In genomic region chr4:71293705-71294104, GRCh38 we compare ENCODE assay signal across 18 cellular contexts. TPM values are rescaled to one million over a fixed set of nuclear protein-coding genes. Genes with fewer than 3 reads are reported as not detected.
DNase-seq lines count a peak whose midpoint lies in the region; ATAC-seq, FAIRE-seq and TF ChIP-seq lines count a peak whose summit lies in the region.
"Had no signal": no experiment of that assay in that cellular context is flagged by ENCODE, and none has a peak within 500 bp of the region (broad histone marks: within the 10 kb centered on the region; RNA-seq: fewer than 3 reads in every experiment).

No MANE protein-coding gene starts in this region.

- H3K79me2 ChIP-seq in astrocyte (ENCODE audit: insufficient read depth, low read length) (no peaks in the 10 kb centered on the region), GM23338 (replicated peaks; ENCODE audit: insufficient read depth) (no peaks in the 10 kb centered on the region)

- TF ChIP-seq CTCF in astrocyte (IDR thresholded peaks at IDR 0.05; ENCODE audit: insufficient read depth, low read depth, low read length) (no peak), fibroblast of pulmonary artery (IDR thresholded peaks at IDR 0.05; ENCODE audit: low read length, missing control alignments) (no peak), stomach (IDR thresholded peaks at IDR 0.05) (no peak), GM23338 (conservative IDR thresholded peaks at IDR 0.05; ENCODE audit: low read depth in 2 of 2) (no peak)

- ATAC-seq in GM23338 = no peak
- ATAC-seq: activated CD8-positive, alpha-beta T cell treated with anti-CD3 and anti-CD28 coated beads for 36 hours; HCT116; natural killer cell had no signal

- H3F3A ChIP-seq in GM23338 (replicated peaks; ENCODE audit: low read depth) = no peaks in the 10 kb centered on the region

- peaks cover 19% of the 10 kb centered on the region for H3K4me1 ChIP-seq in astrocyte (ENCODE audit: insufficient read depth, low read length)
- peaks cover under 1 to 26% (median 20%) of the 10 kb centered on the region in 4 donors for H3K4me1 ChIP-seq in stomach
- H3K4me1 ChIP-seq in GM23338 (ENCODE audit: insufficient read depth) = no peaks in the 10 kb centered on the region

- H4K20me1 ChIP-seq in astrocyte (ENCODE audit: insufficient read depth, low read length) (no peaks in the 10 kb centered on the region), GM23338 (replicated peaks; ENCODE audit: insufficient read depth) (no peaks in the 10 kb centered on the region)

- H3K4me2 ChIP-seq in astrocyte (ENCODE audit: low read length) (peak overlapping the region; percentile 55), GM23338 (no peak overlapping the region)

- no peak overlapping the region for H3K4me3 Mint-ChIP-seq in astrocyte (ENCODE audit: unreplicated experiment)
- no peak overlapping the region for H3K4me3 Mint-ChIP-seq in GM23338
- H3K4me3 Mint-ChIP-seq: activated CD8-positive, alpha-beta T cell treated with anti-CD3 and anti-CD28 coated beads for 36 hours; natural killer cell had no signal

- peaks cover 9% of the 10 kb centered on the region for H3K4me1 Mint-ChIP-seq in astrocyte (ENCODE audit: low read depth, unreplicated experiment)
- no peaks in the 10 kb centered on the region for H3K4me1 Mint-ChIP-seq in GM23338

- intact Hi-C loops in stomach (cut with DNase I; ENCODE audit: low total_unique reads) = no loop called here

- TF ChIP-seq EP300 in stomach (IDR thresholded peaks at IDR 0.05) = no peak

- H3K27me3 ChIP-seq in astrocyte (ENCODE audit: insufficient read depth, low read length) = no peaks in the 10 kb centered on the region
- no peaks in the 10 kb centered on the region for H3K27me3 ChIP-seq in stomach
- H3K27me3 ChIP-seq in GM23338 (ENCODE audit: insufficient read depth) = no peaks in the 10 kb centered on the region

- H2AFZ ChIP-seq in astrocyte (ENCODE audit: low read depth, low read length) (no peak overlapping the region), GM23338 (no peak overlapping the region)

- H3K9me3 Mint-ChIP-seq in astrocyte (ENCODE audit: unreplicated experiment) (no peaks in the 10 kb centered on the region), GM23338 (no peaks in the 10 kb centered on the region)
- H3K9me3 Mint-ChIP-seq: activated CD8-positive, alpha-beta T cell treated with anti-CD3 and anti-CD28 coated beads for 36 hours; natural killer cell had no signal

- peak overlapping the region; percentile 21 for H3K4me3 ChIP-seq in astrocyte (ENCODE audit: insufficient read depth, low read depth, low read length)
- H3K4me3 ChIP-seq in fibroblast of pulmonary artery (replicated peaks; ENCODE audit: low read depth, low read length) = no peak overlapping the region
- H3K4me3 ChIP-seq in stomach = no peak overlapping the region
- H3K4me3 ChIP-seq in GM23338 = no peak overlapping the region
- H3K4me3 ChIP-seq: lung, psoas muscle, thoracic aorta had no signal

- H3K27ac ChIP-seq in astrocyte (ENCODE audit: low read depth, low read length) = peak overlapping the region; percentile 84
- H3K27ac ChIP-seq in stomach = no peak overlapping the region
- H3K27ac ChIP-seq in GM23338 (ENCODE audit: low read depth) = no peak overlapping the region
- H3K27ac ChIP-seq: psoas muscle, thoracic aorta, VCaP had no signal

- FAIRE-seq in astrocyte (lab: Jason Lieb, UNC) = peak; percentile 81
- FAIRE-seq: frontal cortex had no signal

- WGBS in stomach, 5 donors = 76 to 91% (median 87%) methylated on average over 5 of the region's 5 CpGs

- H3K9me3 ChIP-seq in astrocyte (ENCODE audit: insufficient read depth, low read depth, low read length) = no peaks in the 10 kb centered on the region
- no peaks in the 10 kb centered on the region for H3K9me3 ChIP-seq in stomach
- H3K9me3 ChIP-seq: psoas muscle, thoracic aorta had no signal

- H3K27ac Mint-ChIP-seq in astrocyte (ENCODE audit: unreplicated experiment) = no peak overlapping the region
- no peak overlapping the region for H3K27ac Mint-ChIP-seq in GM23338
- H3K27ac Mint-ChIP-seq: activated CD8-positive, alpha-beta T cell treated with anti-CD3 and anti-CD28 coated beads for 36 hours; natural killer cell had no signal

- peak overlapping the region; percentile 24 for H3K9ac ChIP-seq in astrocyte (ENCODE audit: low read length)

- DNase-seq in HPDE6-E6E7 (ENCODE audit: extremely low spot score) = peak; percentile 16
- peak; percentile 79 for DNase-seq in astrocyte (ENCODE audit: low read depth)
- peak; percentile 49 for DNase-seq in fibroblast of pulmonary artery (ENCODE audit: low read depth)
- peak; percentile 12 for DNase-seq in smooth muscle cell of the brain vasculature (ENCODE audit: low read depth, low spot score)
- no peak for DNase-seq in stomach
- no peak for DNase-seq in globus pallidus (ENCODE audit: low spot score)
- DNase-seq in GM23338 (ENCODE audit: low spot score) = no peak
- no peak for DNase-seq in activated naive CD4-positive, alpha-beta T cell (lab: John Stamatoyannopoulos, UW)
- DNase-seq: activated CD8-positive, alpha-beta T cell treated with anti-CD3 and anti-CD28 coated beads for 36 hours; aorta; natural killer cell; NCI-H1105; psoas muscle had no signal

- no peak for TF ChIP-seq POLR2A in stomach (IDR thresholded peaks at IDR 0.05)

- H3K36me3 Mint-ChIP-seq in astrocyte (ENCODE audit: low read depth, unreplicated experiment) = no peaks in the 10 kb centered on the region
- no peaks in the 10 kb centered on the region for H3K36me3 Mint-ChIP-seq in GM23338 (ENCODE audit: low read depth)
- H3K36me3 Mint-ChIP-seq: natural killer cell had no signal

- H3K36me3 ChIP-seq in astrocyte (ENCODE audit: insufficient read depth, low read length) (no peaks in the 10 kb centered on the region), stomach (no peaks in the 10 kb centered on the region), GM23338 (ENCODE audit: insufficient read depth) (no peaks in the 10 kb centered on the region)
- H3K36me3 ChIP-seq: thoracic aorta had no signal

- H3K9me2 ChIP-seq in GM23338 (ENCODE audit: insufficient read depth) = no peaks in the 10 kb centered on the region

- H3K27me3 Mint-ChIP-seq in astrocyte (ENCODE audit: low read depth, unreplicated experiment) = no peaks in the 10 kb centered on the region
- peaks cover 1% of the 10 kb centered on the region for H3K27me3 Mint-ChIP-seq in GM23338 (ENCODE audit: insufficient read depth, low read depth, poor library complexity)

TF ChIP-seq in GM23338, 12 proteins besides CTCF, POLR2A, EP300 and RAD21 (continues in another document):
- no peak for TF ChIP-seq EZH2phosphoT487 (IDR thresholded peaks at IDR 0.05; ENCODE audit: unreplicated experiment)
- no peak for TF ChIP-seq ETS1 (IDR thresholded peaks at IDR 0.05)
- no peak for TF ChIP-seq POLR2AphosphoS5 (IDR thresholded peaks at IDR 0.05; ENCODE audit: low read depth)
- no peak for TF ChIP-seq REST (IDR thresholded peaks at IDR 0.05; ENCODE audit: unreplicated experiment)
- no peak for TF ChIP-seq ZNF114 (CRISPR knock-in tag; IDR thresholded peaks at IDR 0.05)
- TF ChIP-seq JUNB (IDR thresholded peaks at IDR 0.05; ENCODE audit: unreplicated experiment) = no peak
- no peak for TF ChIP-seq ZNF331 (CRISPR knock-in tag; IDR thresholded peaks at IDR 0.05; ENCODE audit: low read depth)
- TF ChIP-seq STAT1 (IDR thresholded peaks at IDR 0.05; ENCODE audit: unreplicated experiment) = no peak

RNA-seq across cellular contexts. Expression of gene SLC4A4, which starts 45.1 kb away (rescaled TPM):
- total RNA-seq in astrocyte (3.0 and 3.7 TPM in 2 replicates), stomach (10 to 100 TPM in 4 of 5 donors, 1 to 10 TPM in 1; 5.8 to 95.3 (median 54.9) TPM)
- polyA plus RNA-seq in stomach (1 to 10 TPM; 1.8 to 6.9 (median 2.2) TPM), GM23338 (2016; fragmentation: Nextera tagmentation; extraction: Ambion mirVana) (1.0 and 1.2 TPM in 2 replicates)
- 1.5 and 2.3 TPM in 2 replicates for total RNA-seq in GM23338 (2014; rRNA removed; shearing (Covaris generic))

Comparison
In these comparisons a context has a peak if more than half of its experiments do, and no peak if none do; other contexts are left out.
1. DNase-seq: peak in HPDE6-E6E7 (single experiment), astrocyte (single experiment), fibroblast of pulmonary artery (single experiment) and smooth muscle cell of the brain vasculature (single experiment); none in stomach (single experiment), globus pallidus (single experiment), GM23338 (single experiment) and activated naive CD4-positive, alpha-beta T cell (0 of 4).